In the genomic region with DNA sequence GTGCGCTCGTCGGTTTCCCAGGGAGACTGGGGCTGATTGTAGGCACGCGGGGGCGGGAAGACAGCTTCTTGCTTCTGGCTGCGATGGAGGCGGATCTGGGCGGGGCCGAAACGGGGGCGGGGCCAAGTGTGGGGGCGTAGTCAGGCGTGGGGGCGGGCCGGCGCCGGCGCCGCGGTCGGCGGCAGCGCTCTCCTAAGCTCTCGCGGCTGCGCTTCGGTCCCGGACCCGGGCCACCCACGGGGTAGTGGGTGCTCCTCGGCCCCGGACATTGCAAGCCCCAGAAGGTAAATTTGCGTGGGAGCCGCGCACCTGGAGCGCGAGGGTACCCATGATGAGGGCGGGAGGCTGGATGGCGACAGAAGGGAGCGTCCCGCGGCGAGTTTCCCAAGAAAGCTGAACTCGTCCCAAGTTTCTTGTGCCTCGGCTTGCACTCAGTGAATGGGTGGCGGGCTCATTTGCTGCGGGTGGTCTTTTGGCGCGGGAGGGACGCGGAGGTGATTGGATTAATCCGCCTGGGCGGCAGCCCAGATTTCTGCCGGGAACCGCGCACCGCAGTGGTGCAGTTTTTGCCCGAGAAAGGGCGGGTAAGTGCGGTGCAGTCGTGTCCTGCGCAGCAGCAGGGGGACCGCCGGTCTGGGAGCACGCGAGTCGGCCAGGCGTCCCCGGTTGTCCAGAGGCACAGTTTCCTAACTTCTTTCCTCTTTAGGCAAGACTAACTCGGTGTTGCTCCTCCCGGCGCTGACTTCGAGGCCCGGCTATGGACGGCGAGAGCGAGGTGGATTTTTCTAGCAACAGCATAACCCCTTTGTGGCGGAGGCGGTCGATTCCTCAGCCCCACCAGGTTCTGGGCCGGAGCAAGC, we compare ENCODE assay signal across 1 cellular context.
TF ChIP-seq lines count a peak whose summit lies in the region.

A gene with protein sequence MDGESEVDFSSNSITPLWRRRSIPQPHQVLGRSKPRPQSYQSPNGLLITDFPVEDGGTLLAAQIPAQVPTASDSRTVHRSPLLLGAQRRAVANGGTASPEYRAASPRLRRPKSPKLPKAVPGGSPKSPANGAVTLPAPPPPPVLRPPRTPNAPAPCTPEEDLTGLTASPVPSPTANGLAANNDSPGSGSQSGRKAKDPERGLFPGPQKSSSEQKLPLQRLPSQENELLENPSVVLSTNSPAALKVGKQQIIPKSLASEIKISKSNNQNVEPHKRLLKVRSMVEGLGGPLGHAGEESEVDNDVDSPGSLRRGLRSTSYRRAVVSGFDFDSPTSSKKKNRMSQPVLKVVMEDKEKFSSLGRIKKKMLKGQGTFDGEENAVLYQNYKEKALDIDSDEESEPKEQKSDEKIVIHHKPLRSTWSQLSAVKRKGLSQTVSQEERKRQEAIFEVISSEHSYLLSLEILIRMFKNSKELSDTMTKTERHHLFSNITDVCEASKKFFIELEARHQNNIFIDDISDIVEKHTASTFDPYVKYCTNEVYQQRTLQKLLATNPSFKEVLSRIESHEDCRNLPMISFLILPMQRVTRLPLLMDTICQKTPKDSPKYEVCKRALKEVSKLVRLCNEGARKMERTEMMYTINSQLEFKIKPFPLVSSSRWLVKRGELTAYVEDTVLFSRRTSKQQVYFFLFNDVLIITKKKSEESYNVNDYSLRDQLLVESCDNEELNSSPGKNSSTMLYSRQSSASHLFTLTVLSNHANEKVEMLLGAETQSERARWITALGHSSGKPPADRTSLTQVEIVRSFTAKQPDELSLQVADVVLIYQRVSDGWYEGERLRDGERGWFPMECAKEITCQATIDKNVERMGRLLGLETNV (plus strand): TSS at position 155 of the 860 bp plus-strand sequence. CDS start 603 bp downstream, at position 758.

TF ChIP-seq in HepG2, 621 proteins besides CTCF, POLR2A, EP300 and RAD21 (continued from another document):
- no peak for TF ChIP-seq TCF7L2 (IDR thresholded peaks at IDR 0.05; ENCODE audit: low read depth, low read length)
- TF ChIP-seq ZNF605 (CRISPR knock-in tag; IDR thresholded peaks at IDR 0.05) = 0 out of 2 replicates have a peak, but pooled peaks have one; percentile 25
- no peak for TF ChIP-seq DNMT3B (CRISPR knock-in tag; conservative IDR thresholded peaks at IDR 0.05)
- TF ChIP-seq ZNF619 (CRISPR knock-in tag; IDR thresholded peaks at IDR 0.05) = no peak
- peak; percentile 5; the same call in 1 of the 2 replicates for TF ChIP-seq HDAC1 (CRISPR knock-in tag; IDR thresholded peaks at IDR 0.05)
- TF ChIP-seq, protein P1, sequence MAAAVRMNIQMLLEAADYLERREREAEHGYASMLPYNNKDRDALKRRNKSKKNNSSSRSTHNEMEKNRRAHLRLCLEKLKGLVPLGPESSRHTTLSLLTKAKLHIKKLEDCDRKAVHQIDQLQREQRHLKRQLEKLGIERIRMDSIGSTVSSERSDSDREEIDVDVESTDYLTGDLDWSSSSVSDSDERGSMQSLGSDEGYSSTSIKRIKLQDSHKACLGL (CRISPR knock-in tag; IDR thresholded peaks at IDR 0.05) = no peak
- TF ChIP-seq NFRKB (IDR thresholded peaks at IDR 0.05) = no peak
- TF ChIP-seq, protein P2, sequence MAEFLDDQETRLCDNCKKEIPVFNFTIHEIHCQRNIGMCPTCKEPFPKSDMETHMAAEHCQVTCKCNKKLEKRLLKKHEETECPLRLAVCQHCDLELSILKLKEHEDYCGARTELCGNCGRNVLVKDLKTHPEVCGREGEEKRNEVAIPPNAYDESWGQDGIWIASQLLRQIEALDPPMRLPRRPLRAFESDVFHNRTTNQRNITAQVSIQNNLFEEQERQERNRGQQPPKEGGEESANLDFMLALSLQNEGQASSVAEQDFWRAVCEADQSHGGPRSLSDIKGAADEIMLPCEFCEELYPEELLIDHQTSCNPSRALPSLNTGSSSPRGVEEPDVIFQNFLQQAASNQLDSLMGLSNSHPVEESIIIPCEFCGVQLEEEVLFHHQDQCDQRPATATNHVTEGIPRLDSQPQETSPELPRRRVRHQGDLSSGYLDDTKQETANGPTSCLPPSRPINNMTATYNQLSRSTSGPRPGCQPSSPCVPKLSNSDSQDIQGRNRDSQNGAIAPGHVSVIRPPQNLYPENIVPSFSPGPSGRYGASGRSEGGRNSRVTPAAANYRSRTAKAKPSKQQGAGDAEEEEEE (CRISPR knock-in tag; IDR thresholded peaks at IDR 0.05; ENCODE audit: borderline replicate concordance) = no peak
- TF ChIP-seq ZNF550 (CRISPR knock-in tag; IDR thresholded peaks at IDR 0.05; ENCODE audit: borderline replicate concordance) = no peak
- TF ChIP-seq IRF2 (CRISPR knock-in tag; IDR thresholded peaks at IDR 0.05) = no peak
- TF ChIP-seq, protein P3, sequence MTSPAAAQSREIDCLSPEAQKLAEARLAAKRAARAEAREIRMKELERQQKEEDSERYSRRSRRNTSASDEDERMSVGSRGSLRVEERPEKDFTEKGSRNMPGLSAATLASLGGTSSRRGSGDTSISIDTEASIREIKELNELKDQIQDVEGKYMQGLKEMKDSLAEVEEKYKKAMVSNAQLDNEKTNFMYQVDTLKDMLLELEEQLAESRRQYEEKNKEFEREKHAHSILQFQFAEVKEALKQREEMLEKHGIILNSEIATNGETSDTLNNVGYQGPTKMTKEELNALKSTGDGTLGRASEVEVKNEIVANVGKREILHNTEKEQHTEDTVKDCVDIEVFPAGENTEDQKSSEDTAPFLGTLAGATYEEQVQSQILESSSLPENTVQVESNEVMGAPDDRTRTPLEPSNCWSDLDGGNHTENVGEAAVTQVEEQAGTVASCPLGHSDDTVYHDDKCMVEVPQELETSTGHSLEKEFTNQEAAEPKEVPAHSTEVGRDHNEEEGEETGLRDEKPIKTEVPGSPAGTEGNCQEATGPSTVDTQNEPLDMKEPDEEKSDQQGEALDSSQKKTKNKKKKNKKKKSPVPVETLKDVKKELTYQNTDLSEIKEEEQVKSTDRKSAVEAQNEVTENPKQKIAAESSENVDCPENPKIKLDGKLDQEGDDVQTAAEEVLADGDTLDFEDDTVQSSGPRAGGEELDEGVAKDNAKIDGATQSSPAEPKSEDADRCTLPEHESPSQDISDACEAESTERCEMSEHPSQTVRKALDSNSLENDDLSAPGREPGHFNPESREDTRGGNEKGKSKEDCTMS (CRISPR knock-in tag; conservative IDR thresholded peaks at IDR 0.05) = no peak
- TF ChIP-seq, protein P4, sequence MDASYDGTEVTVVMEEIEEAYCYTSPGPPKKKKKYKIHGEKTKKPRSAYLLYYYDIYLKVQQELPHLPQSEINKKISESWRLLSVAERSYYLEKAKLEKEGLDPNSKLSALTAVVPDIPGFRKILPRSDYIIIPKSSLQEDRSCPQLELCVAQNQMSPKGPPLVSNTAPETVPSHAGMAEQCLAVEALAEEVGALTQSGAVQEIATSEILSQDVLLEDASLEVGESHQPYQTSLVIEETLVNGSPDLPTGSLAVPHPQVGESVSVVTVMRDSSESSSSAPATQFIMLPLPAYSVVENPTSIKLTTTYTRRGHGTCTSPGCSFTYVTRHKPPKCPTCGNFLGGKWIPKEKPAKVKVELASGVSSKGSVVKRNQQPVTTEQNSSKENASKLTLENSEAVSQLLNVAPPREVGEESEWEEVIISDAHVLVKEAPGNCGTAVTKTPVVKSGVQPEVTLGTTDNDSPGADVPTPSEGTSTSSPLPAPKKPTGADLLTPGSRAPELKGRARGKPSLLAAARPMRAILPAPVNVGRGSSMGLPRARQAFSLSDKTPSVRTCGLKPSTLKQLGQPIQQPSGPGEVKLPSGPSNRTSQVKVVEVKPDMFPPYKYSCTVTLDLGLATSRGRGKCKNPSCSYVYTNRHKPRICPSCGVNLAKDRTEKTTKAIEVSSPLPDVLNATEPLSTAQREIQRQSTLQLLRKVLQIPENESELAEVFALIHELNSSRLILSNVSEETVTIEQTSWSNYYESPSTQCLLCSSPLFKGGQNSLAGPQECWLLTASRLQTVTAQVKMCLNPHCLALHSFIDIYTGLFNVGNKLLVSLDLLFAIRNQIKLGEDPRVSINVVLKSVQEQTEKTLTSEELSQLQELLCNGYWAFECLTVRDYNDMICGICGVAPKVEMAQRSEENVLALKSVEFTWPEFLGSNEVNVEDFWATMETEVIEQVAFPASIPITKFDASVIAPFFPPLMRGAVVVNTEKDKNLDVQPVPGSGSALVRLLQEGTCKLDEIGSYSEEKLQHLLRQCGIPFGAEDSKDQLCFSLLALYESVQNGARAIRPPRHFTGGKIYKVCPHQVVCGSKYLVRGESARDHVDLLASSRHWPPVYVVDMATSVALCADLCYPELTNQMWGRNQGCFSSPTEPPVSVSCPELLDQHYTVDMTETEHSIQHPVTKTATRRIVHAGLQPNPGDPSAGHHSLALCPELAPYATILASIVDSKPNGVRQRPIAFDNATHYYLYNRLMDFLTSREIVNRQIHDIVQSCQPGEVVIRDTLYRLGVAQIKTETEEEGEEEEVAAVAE (CRISPR knock-in tag; IDR thresholded peaks at IDR 0.05; ENCODE audit: borderline replicate concordance) = no peak
- TF ChIP-seq HMGA1 (CRISPR knock-in tag; conservative IDR thresholded peaks at IDR 0.05) = no peak
- no peak for TF ChIP-seq GABPA (IDR thresholded peaks at IDR 0.05; ENCODE audit: low read depth, low read length)
- no peak for TF ChIP-seq GABPA (CRISPR knock-in tag; IDR thresholded peaks at IDR 0.05; ENCODE audit: low read depth)
- TF ChIP-seq ZNF33B (CRISPR knock-in tag; IDR thresholded peaks at IDR 0.05) = no peak
- TF ChIP-seq ZNF496 (CRISPR knock-in tag; IDR thresholded peaks at IDR 0.05; ENCODE audit: insufficient replicate concordance) = no peak
- TF ChIP-seq, protein P5, sequence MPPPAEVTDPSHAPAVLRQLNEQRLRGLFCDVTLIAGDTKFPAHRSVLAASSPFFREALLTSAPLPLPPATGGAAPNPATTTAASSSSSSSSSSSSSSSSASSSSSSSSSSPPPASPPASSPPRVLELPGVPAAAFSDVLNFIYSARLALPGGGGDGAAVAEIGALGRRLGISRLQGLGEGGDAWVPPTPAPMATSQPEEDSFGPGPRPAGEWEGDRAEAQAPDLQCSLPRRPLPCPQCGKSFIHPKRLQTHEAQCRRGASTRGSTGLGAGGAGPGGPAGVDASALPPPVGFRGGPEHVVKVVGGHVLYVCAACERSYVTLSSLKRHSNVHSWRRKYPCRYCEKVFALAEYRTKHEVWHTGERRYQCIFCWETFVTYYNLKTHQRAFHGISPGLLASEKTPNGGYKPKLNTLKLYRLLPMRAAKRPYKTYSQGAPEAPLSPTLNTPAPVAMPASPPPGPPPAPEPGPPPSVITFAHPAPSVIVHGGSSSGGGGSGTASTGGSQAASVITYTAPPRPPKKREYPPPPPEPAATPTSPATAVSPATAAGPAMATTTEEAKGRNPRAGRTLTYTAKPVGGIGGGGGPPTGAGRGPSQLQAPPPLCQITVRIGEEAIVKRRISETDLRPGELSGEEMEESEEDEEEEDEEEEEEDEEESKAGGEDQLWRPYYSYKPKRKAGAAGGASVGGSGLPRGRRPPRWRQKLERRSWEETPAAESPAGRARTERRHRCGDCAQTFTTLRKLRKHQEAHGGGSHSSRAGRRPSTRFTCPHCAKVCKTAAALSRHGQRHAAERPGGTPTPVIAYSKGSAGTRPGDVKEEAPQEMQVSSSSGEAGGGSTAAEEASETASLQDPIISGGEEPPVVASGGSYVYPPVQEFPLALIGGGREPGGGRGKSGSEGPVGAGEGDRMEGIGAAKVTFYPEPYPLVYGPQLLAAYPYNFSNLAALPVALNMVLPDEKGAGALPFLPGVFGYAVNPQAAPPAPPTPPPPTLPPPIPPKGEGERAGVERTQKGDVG (CRISPR knock-in tag; IDR thresholded peaks at IDR 0.05; ENCODE audit: borderline replicate concordance) = peak; percentile 40; the same call in 1 of the 2 replicates
- TF ChIP-seq KLF11 (CRISPR knock-in tag; IDR thresholded peaks at IDR 0.05) = no peak
- TF ChIP-seq ESRRA (CRISPR knock-in tag; IDR thresholded peaks at IDR 0.05; ENCODE audit: low read depth) = no peak
- TF ChIP-seq THYN1 (CRISPR knock-in tag; IDR thresholded peaks at IDR 0.05; ENCODE audit: borderline replicate concordance, low read depth) = no peak
- TF ChIP-seq, protein P6, sequence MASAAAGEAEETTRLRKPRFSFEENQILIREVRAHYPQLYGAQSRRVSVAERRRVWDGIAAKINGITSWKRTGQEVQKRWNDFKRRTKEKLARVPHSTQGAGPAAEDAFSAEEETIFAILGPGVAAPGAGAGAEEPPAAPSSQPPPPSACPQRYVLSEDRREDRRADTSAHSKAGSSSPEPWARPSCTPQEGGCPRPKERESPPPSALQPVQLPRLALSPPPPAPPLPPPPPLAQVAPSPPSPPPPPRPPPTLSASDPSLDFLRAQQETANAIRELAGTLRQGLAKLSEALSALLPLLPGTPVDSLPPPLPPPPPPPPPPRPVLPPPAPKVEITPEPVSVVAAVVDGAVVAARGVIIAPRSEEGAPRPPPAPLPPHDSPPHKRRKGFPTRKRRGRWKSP (CRISPR knock-in tag; IDR thresholded peaks at IDR 0.05) = peak; percentile 66; the same call in 1 of the 2 replicates
- TF ChIP-seq ZNF232 (CRISPR knock-in tag; IDR thresholded peaks at IDR 0.05; ENCODE audit: borderline replicate concordance) = no peak
- TF ChIP-seq KLF12 (CRISPR knock-in tag; IDR thresholded peaks at IDR 0.05; ENCODE audit: borderline replicate concordance) = no peak
- no peak for TF ChIP-seq DNMT1 (CRISPR knock-in tag; IDR thresholded peaks at IDR 0.05)
- TF ChIP-seq PCBP1 (IDR thresholded peaks at IDR 0.05; ENCODE audit: borderline replicate concordance, low read depth, low read length) = no peak
TF ChIP-seq in HepG2: peak in this region for 73.
